In genomic region chr17:40848583-40849235, GRCh38 we compare ENCODE assay signal across 30 cellular contexts. TPM values are rescaled to one million over a fixed set of nuclear protein-coding genes. Genes with fewer than 3 reads are reported as not detected.
"Had no signal": no experiment of that assay in that cellular context is flagged by ENCODE, and none has a peak within 500 bp of the region (broad histone marks: within the 10 kb centered on the region; RNA-seq: fewer than 3 reads in every experiment).

No MANE protein-coding gene starts in this region.

- H3K4me1 ChIP-seq: adrenal gland, Peyer's patch, SJCRH30 had no signal

- H3K4me1 Mint-ChIP-seq: activated naive CD8-positive, alpha-beta T cell treated with anti-CD3 and anti-CD28 coated beads, Interleukin-2, amount 10 ng/mL, durations not matched to agents 7 days and 5 days; central memory CD8-positive, alpha-beta T cell had no signal

- H3K27ac ChIP-seq: adrenal gland, Peyer's patch, RWPE1, SJCRH30 had no signal

- H3K36me3 ChIP-seq: adrenal gland, Peyer's patch, SJCRH30 had no signal

- H3K9me3 ChIP-seq: adrenal gland, Peyer's patch, SJCRH30 had no signal

- DNase-seq: activated CD4-positive, alpha-beta T cell treated with anti-CD3 and anti-CD28 coated beads for 4 hours; activated CD8-positive, alpha-beta memory T cell treated with anti-CD3 and anti-CD28 coated beads, Interleukin-2, amount 50 U/mL, for 48 hours; activated CD8-positive, alpha-beta T cell treated with anti-CD3 and anti-CD28 coated beads, Interleukin-2, amount 10 ng/mL, durations not matched to agents 7 days and 5 days; activated naive CD4-positive, alpha-beta T cell treated with anti-CD3 and anti-CD28 coated beads, Interleukin-2, amount 50 U/mL, for 16 hours; activated naive CD8-positive, alpha-beta T cell treated with anti-CD3 and anti-CD28 coated beads, Interleukin-2, amount 10 ng/mL, durations not matched to agents 7 days and 5 days; activated T-cell treated with anti-CD3 and anti-CD28 coated beads, Interleukin-2, amount 50 U/mL, for 1 hour; adrenal gland; anterior cingulate cortex; KG1; MV-4-11; NCI-H1092 treated with DMSO at 0.1 percent for 48 hours; NCI-H1417 treated with DMSO at 0.1 percent for 48 hours; NCI-H1694; NCI-H2029; NCI-H2107; NCI-H2171 treated with DMSO at 0.1 percent for 48 hours; NCI-H226; OCI-M1; Peyer's patch; Right ventricle myocardium superior; SJCRH30; SW 1271 had no signal

- H3K4me3 ChIP-seq: adrenal gland, Peyer's patch, SJCRH30 had no signal

- H3K27me3 ChIP-seq: adrenal gland, Peyer's patch, SJCRH30 had no signal

- H3K4me3 Mint-ChIP-seq: activated CD8-positive, alpha-beta T cell treated with anti-CD3 and anti-CD28 coated beads, Interleukin-2, amount 10 ng/mL, durations not matched to agents 7 days and 5 days; activated naive CD8-positive, alpha-beta T cell treated with anti-CD3 and anti-CD28 coated beads, Interleukin-2, amount 10 ng/mL, durations not matched to agents 7 days and 5 days; central memory CD8-positive, alpha-beta T cell; T-helper 1 cell treated with Interleukin-12 subunit alpha and Interleukin-12 subunit beta and Interleukin-4 antibody, amounts not matched to agents 30 μg/mL and 1 μg/mL, for 36 hours had no signal

- ATAC-seq: activated CD4-positive, CD25-positive, alpha-beta regulatory T cell treated with anti-CD3 and anti-CD28 coated beads, Interleukin-2, amount 50 U/mL, for 24 hours; activated CD8-positive, alpha-beta T cell treated with anti-CD3 and anti-CD28 coated beads, Interleukin-2, amount 10 ng/mL, durations not matched to agents 7 days and 5 days; SK-N-SH treated with all-trans-retinoic acid at 6 μM for 48 hours had no signal

- H3K36me3 Mint-ChIP-seq: activated naive CD8-positive, alpha-beta T cell treated with anti-CD3 and anti-CD28 coated beads, Interleukin-2, amount 10 ng/mL, durations not matched to agents 7 days and 5 days had no signal

- H3K27ac Mint-ChIP-seq: activated CD8-positive, alpha-beta T cell treated with anti-CD3 and anti-CD28 coated beads, Interleukin-2, amount 10 ng/mL, durations not matched to agents 7 days and 5 days; activated naive CD8-positive, alpha-beta T cell treated with anti-CD3 and anti-CD28 coated beads, Interleukin-2, amount 10 ng/mL, durations not matched to agents 7 days and 5 days; T-helper 1 cell treated with Interleukin-12 subunit alpha and Interleukin-12 subunit beta and Interleukin-4 antibody, amounts not matched to agents 30 μg/mL and 1 μg/mL, for 36 hours had no signal

- H3K9me3 Mint-ChIP-seq: activated naive CD8-positive, alpha-beta T cell treated with anti-CD3 and anti-CD28 coated beads, Interleukin-2, amount 10 ng/mL, durations not matched to agents 7 days and 5 days; central memory CD8-positive, alpha-beta T cell; T-helper 1 cell treated with Interleukin-12 subunit alpha and Interleukin-12 subunit beta and Interleukin-4 antibody, amounts not matched to agents 30 μg/mL and 1 μg/mL, for 36 hours had no signal

RNA-seq across cellular contexts. Expression of gene KRT12, which starts 18.3 kb away (rescaled TPM):
- total RNA-seq: activated CD8-positive, alpha-beta T cell treated with anti-CD3 and anti-CD28 coated beads, Interleukin-2, amount 10 ng/mL, durations not matched to agents 7 days and 5 days; activated naive CD8-positive, alpha-beta T cell treated with anti-CD3 and anti-CD28 coated beads, Interleukin-2, amount 10 ng/mL, durations not matched to agents 7 days and 5 days; adrenal gland; LHCN-M2; M059J; NCI-H460; Right ventricle myocardium superior; SJCRH30 had no signal

RNA-seq across cellular contexts. Expression of gene KRT20, which starts 36.3 kb away (rescaled TPM):
- total RNA-seq: activated CD8-positive, alpha-beta T cell treated with anti-CD3 and anti-CD28 coated beads, Interleukin-2, amount 10 ng/mL, durations not matched to agents 7 days and 5 days; activated naive CD8-positive, alpha-beta T cell treated with anti-CD3 and anti-CD28 coated beads, Interleukin-2, amount 10 ng/mL, durations not matched to agents 7 days and 5 days; LHCN-M2; M059J; NCI-H460; Right ventricle myocardium superior had no signal

RNA-seq across cellular contexts. Expression of gene KRT28, which starts 49.0 kb away (rescaled TPM):
- total RNA-seq: activated CD8-positive, alpha-beta T cell treated with anti-CD3 and anti-CD28 coated beads, Interleukin-2, amount 10 ng/mL, durations not matched to agents 7 days and 5 days; activated naive CD8-positive, alpha-beta T cell treated with anti-CD3 and anti-CD28 coated beads, Interleukin-2, amount 10 ng/mL, durations not matched to agents 7 days and 5 days; adrenal gland; LHCN-M2; M059J; NCI-H460; Right ventricle myocardium superior had no signal
